In the genomic region with DNA sequence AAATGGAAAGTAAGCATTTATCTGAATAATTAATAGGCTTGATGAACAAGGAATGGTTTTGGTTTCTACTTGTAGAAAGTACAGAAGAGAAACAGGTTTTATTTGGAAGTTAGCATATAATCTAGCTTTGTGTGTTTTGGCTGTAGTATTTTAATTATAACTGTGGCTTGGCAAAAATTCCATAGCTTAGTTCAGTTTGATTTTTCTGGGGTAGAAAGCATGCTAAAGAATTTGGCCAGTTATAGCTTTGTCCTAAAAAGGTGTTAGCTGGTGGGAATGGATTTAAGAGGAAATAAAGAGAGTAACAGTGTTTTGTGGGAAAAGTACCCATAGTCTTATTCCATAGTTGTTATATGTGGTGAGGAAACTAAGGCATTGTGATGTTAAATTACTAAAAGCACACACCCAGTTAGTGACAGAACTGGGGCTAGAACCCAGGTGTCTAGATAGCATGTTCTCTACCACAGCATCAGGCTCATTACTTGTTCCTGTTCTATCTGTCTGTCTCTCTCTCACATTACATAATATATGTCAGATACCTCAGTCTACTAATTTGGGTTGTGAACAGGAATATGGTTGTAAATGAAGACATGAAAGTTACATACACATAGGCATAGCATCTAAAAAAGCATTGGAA, we compare ENCODE assay signal across 1 cellular context.
A peak's percentile ranks its signal among the peaks of the same experiment; 100 is the strongest.
TF ChIP-seq lines count a peak whose summit lies in the region.

No MANE protein-coding gene starts in this region.

TF ChIP-seq in K562, 482 proteins besides CTCF, POLR2A, EP300 and RAD21:
- peak; percentile 43; the same call in 1 of the 2 replicates for TF ChIP-seq ZNF316 (IDR thresholded peaks at IDR 0.05)
- no peak for TF ChIP-seq ZSCAN29 (IDR thresholded peaks at IDR 0.05)
- TF ChIP-seq CHD2 (IDR thresholded peaks at IDR 0.05; ENCODE audit: low read depth, low read length): no peak
- TF ChIP-seq NR2F6 (CRISPR knock-in tag; IDR thresholded peaks at IDR 0.05): no peak
- TF ChIP-seq, protein P1, sequence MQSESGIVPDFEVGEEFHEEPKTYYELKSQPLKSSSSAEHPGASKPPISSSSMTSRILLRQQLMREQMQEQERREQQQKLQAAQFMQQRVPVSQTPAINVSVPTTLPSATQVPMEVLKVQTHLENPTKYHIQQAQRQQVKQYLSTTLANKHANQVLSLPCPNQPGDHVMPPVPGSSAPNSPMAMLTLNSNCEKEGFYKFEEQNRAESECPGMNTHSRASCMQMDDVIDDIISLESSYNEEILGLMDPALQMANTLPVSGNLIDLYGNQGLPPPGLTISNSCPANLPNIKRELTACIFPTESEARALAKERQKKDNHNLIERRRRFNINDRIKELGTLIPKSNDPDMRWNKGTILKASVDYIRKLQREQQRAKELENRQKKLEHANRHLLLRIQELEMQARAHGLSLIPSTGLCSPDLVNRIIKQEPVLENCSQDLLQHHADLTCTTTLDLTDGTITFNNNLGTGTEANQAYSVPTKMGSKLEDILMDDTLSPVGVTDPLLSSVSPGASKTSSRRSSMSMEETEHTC (IDR thresholded peaks at IDR 0.05): no peak
